Comparison of ENCODE assay signal across 7 cellular contexts in the genomic region with DNA sequence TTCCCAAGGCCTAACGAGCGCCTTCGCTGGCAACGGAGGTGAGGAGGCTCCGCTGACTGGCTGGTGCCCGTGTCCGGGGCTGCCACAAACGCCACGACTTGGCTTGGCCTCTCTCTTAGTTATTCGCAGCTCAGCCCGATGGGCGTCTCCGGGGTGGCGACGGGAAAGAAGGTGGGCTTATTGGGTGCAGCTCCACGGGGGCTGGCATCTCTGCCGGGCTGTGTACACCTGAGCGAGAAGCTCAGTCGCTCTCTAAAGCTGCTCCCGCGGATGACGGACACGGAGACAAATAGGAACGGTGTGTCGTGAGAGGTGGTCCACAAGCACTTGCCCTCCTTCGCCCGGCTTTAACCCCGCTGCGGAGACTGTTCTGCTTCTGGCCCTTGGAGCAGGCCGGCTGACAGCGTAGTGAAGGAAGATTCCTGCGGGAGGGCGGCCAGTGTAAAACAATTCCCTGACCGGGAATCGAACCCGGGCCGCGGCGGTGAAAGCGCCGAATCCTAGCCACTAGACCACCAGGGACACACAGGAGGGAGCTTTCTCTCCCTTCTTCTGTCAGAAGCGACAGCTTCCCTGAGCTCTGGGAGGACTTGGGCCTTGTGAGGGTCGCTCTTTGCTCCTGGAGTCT. TPM values are rescaled to one million over a fixed set of nuclear protein-coding genes. Genes with fewer than 3 reads are reported as not detected.
A peak's percentile ranks its signal among the peaks of the same experiment; 100 is the strongest.
DNase-seq lines count a peak whose midpoint lies in the region; ATAC-seq and TF ChIP-seq lines count a peak whose summit lies in the region.
"Not testable (repeated sequence)": the region's sequence is repeated elsewhere in the genome, so short reads cannot be mapped to it uniquely, and the experiment has no call there.

No MANE protein-coding gene starts in this region.

- not testable (repeated sequence) for H3K4me3 ChIP-seq in GM06990 (replicated peaks; ENCODE audit: low read depth, low read length); right cardiac atrium (ENCODE audit: low read length)
- peak overlapping the region; percentile 18 for H3K4me3 ChIP-seq in NT2/D1 (ENCODE audit: insufficient read length, low read depth)

- WGBS in right cardiac atrium = 4% methylated on average over 32 of the region's 43 CpGs

- H3K9me3 Mint-ChIP-seq in activated T-cell treated with anti-CD3 and anti-CD28 coated beads, Interleukin-2, amount 50 U/mL, for 24 hours; naive thymus-derived CD8-positive, alpha-beta T cell: not testable (repeated sequence)

- TF ChIP-seq CTCF in GM06990 (IDR thresholded peaks at IDR 0.05; ENCODE audit: insufficient read depth, low read length, poor library complexity, severe bottlenecking) = not testable (repeated sequence)

- H3K4me3 Mint-ChIP-seq in activated T-cell treated with anti-CD3 and anti-CD28 coated beads, Interleukin-2, amount 50 U/mL, for 24 hours = peak overlapping the region; percentile 63
- H3K4me3 Mint-ChIP-seq in naive thymus-derived CD8-positive, alpha-beta T cell = peak overlapping the region; percentile 74 to 91 (median 88)

- H3K4me1 ChIP-seq in NT2/D1 (ENCODE audit: insufficient read depth, insufficient read length); right cardiac atrium (ENCODE audit: control insufficient read depth, insufficient read depth, low read length): not testable (repeated sequence)

- H3K27me3 ChIP-seq in GM06990 (replicated peaks; ENCODE audit: control insufficient read depth, insufficient read depth, low read length); NT2/D1 (ENCODE audit: insufficient read depth, insufficient read length); right cardiac atrium (ENCODE audit: control insufficient read depth, insufficient read depth): not testable (repeated sequence)

- intact Hi-C loops in right cardiac atrium (cut with DNase I) = not testable (repeated sequence)

- H3K36me3 Mint-ChIP-seq in activated T-cell treated with anti-CD3 and anti-CD28 coated beads, Interleukin-2, amount 50 U/mL, for 24 hours (ENCODE audit: low read depth); naive thymus-derived CD8-positive, alpha-beta T cell: not testable (repeated sequence)

- POLR2A ChIA-PET in naive thymus-derived CD8-positive, alpha-beta T cell (lab: Charles Lee) = not testable (repeated sequence)

- not testable (repeated sequence) for H3K36me3 ChIP-seq in GM06990 (ENCODE audit: control insufficient read depth, insufficient read depth, low read length); NT2/D1 (ENCODE audit: insufficient read depth, insufficient read length, low read length)

- peak; percentile 87 to 88 for ATAC-seq in right cardiac atrium
- peak; percentile 74 to 81 for ATAC-seq in naive thymus-derived CD8-positive, alpha-beta T cell

- H3K27ac Mint-ChIP-seq in activated T-cell treated with anti-CD3 and anti-CD28 coated beads, Interleukin-2, amount 50 U/mL, for 24 hours = peak overlapping the region; percentile 87
- H3K27ac Mint-ChIP-seq in naive thymus-derived CD8-positive, alpha-beta T cell = peak overlapping the region in 5 of 10 donors; percentile 34 to 87 (median 70)

- not testable (repeated sequence) for H3K27ac ChIP-seq in right cardiac atrium (ENCODE audit: low read length)

- not testable (repeated sequence) for H3K9ac ChIP-seq in NT2/D1 (ENCODE audit: insufficient read length, low read depth)

- H3K9me3 ChIP-seq in NT2/D1 (ENCODE audit: insufficient read depth, low read length); right cardiac atrium (ENCODE audit: control insufficient read depth, low read length): not testable (repeated sequence)

- H3K4me1 Mint-ChIP-seq in activated T-cell treated with anti-CD3 and anti-CD28 coated beads, Interleukin-2, amount 50 U/mL, for 24 hours (ENCODE audit: low read depth) = peaks cover 10% of the 10 kb centered on the region
- peaks cover 3 to 12% (median 11%) of the 10 kb centered on the region in 4 donors for H3K4me1 Mint-ChIP-seq in naive thymus-derived CD8-positive, alpha-beta T cell

- DNase-seq in GM06990 (ENCODE audit: extremely low read depth, insufficient read length) (peak; percentile 55), dedifferentiated amniotic fluid mesenchymal stem cell (ENCODE audit: extremely low spot score) (peak; percentile 18), right cardiac atrium (peak; percentile 40 to 83 (median 77))
- not testable (repeated sequence) for DNase-seq in NT2/D1 (ENCODE audit: low read depth, low spot score)
- DNase-seq in activated T-cell treated with anti-CD3 and anti-CD28 coated beads, Interleukin-2, amount 50 U/mL, for 24 hours = peak; percentile 78
- DNase-seq in naive thymus-derived CD8-positive, alpha-beta T cell = peak in 8 of 10 donors; percentile 11 to 54 (median 36)
- peak; percentile 30 to 34 for DNase-seq in stimulated activated CD4-positive, alpha-beta T cell treated with anti-CD3 and anti-CD28 coated beads, Interleukin-15, amount 100 ng/mL, for 48 hours (ENCODE audit: low read depth in 2 of 2)

- peaks cover 46% of the 10 kb centered on the region for H3K27me3 Mint-ChIP-seq in activated T-cell treated with anti-CD3 and anti-CD28 coated beads, Interleukin-2, amount 50 U/mL, for 24 hours
- H3K27me3 Mint-ChIP-seq in naive thymus-derived CD8-positive, alpha-beta T cell = peaks cover 7 to 30% (median 19%) of the 10 kb centered on the region in 5 donors

RNA-seq across cellular contexts. Expression of gene RNU1-1, which starts 20.9 kb away (rescaled TPM):
- total RNA-seq in right cardiac atrium = 1,000 to 10,000 TPM; 3,675 to 8,578 (median 7,073) TPM
- not detected for polyA plus RNA-seq in right cardiac atrium
- total RNA-seq in naive thymus-derived CD8-positive, alpha-beta T cell = 1,000 to 10,000 TPM; 3,449 to 3,916 TPM
- polyA plus RNA-seq in naive thymus-derived CD8-positive, alpha-beta T cell = 10 to 100 TPM in 1 of 3 donors, not detected in 2; 22.6 TPM
